Comparison of ENCODE assay signal across 20 cellular contexts in genomic region chr1:211521102-211521815, GRCh38. TPM values are rescaled to one million over a fixed set of nuclear protein-coding genes. Genes with fewer than 3 reads are reported as not detected.
DNase-seq lines count a peak whose midpoint lies in the region; ATAC-seq, FAIRE-seq and TF ChIP-seq lines count a peak whose summit lies in the region.
"Had no signal": no experiment of that assay in that cellular context is flagged by ENCODE, and none has a peak within 500 bp of the region (broad histone marks: within the 10 kb centered on the region; RNA-seq: fewer than 3 reads in every experiment).

No MANE protein-coding gene starts in this region.

- intact Hi-C loops in HepG2 (cut with micrococcal nuclease; ENCODE audit: unreplicated experiment) = no loop called here
- intact Hi-C loops in ovary (cut with DNase I) = no loop called here

- POLR2A ChIA-PET in HepG2 (lab: Yijun Ruan, JAX) = interaction anchor here (0.7 to 2.3 kb wide), 4 partner anchors 58 to 139 kb away, joined by 3 to 12 read pairs (median 4); partner anchors contain the start of gene SLC30A1

- no peaks in the 10 kb centered on the region for H3K9me3 ChIP-seq in WERI-Rb-1 (ENCODE audit: severe bottlenecking)
- H3K9me3 ChIP-seq in HepG2 (ENCODE audit: low read length) = no peaks in the 10 kb centered on the region
- no peaks in the 10 kb centered on the region for H3K9me3 ChIP-seq in ovary
- H3K9me3 ChIP-seq: BE2C, Caco-2 had no signal

- H3K9ac ChIP-seq in HepG2 (ENCODE audit: insufficient read depth, low read depth, low read length) = peak overlapping the region; percentile 31; the same call in 1 of the 2 replicates

- H3K4me3 ChIP-seq in WERI-Rb-1 (ENCODE audit: low read depth, low read length) = no peak overlapping the region
- H3K4me3 ChIP-seq in HepG2 (replicated peaks in 1 of 3; ENCODE audit: insufficient read depth in 1 of 3, low read depth in 2 of 3, low read length in 3 of 3) = peak overlapping the region in 2 of 3 experiments; percentile 30 to 38; a peak in 3 of 6 replicates
- no peak overlapping the region for H3K4me3 ChIP-seq in ovary

- peak; percentile 25 for ATAC-seq in HepG2
- ATAC-seq in GM19397 (IDR thresholded peaks at IDR 0.05; ENCODE audit: unreplicated experiment) = no peak

- DNase-seq in WERI-Rb-1 = no peak
- peak; percentile 45 for DNase-seq in HepG2 (ENCODE audit: low spot score)
- DNase-seq in hypothalamus (lab: John Stamatoyannopoulos, UW) = no peak
- DNase-seq in HCEC 1CT = no peak
- DNase-seq in ovary = no peak
- DNase-seq: C1 segment of cervical spinal cord; CD4-positive, alpha-beta T cell; DMS153; DMS79; GDM1; H9 had no signal

- peak overlapping the region; percentile 83 for H3K4me2 ChIP-seq in HepG2 (ENCODE audit: low read depth, low read length)

- no peak; the same call in 1 of the 2 replicates for TF ChIP-seq EP300 in Ishikawa (IDR thresholded peaks at IDR 0.05; ENCODE audit: borderline replicate concordance)
- peak in 1 of 2 experiments; percentile 83; a peak in 2 of 4 replicates for TF ChIP-seq EP300 in HepG2 (IDR thresholded peaks at IDR 0.05; ENCODE audit: low read depth in 2 of 2, low read length in 2 of 2)
- peak; percentile 28; the same call in 1 of the 2 replicates for TF ChIP-seq EP300 in HepG2 (CRISPR knock-in tag; IDR thresholded peaks at IDR 0.05; ENCODE audit: borderline replicate concordance)
- no peak for TF ChIP-seq EP300 in ovary (IDR thresholded peaks at IDR 0.05)

- H3K27ac ChIP-seq in C4-2B (peak overlapping the region; percentile 19; the same call in 1 of the 2 replicates), WERI-Rb-1 (peak overlapping the region; percentile 15), HepG2 (ENCODE audit: extremely low read length, insufficient read depth, low read length) (peak overlapping the region; percentile 15), ovary (no peak overlapping the region)

- BruUV-seq in HepG2 (replicated peaks; lab: Mats Ljungman, UMichigan) = no TSS peak

- no peak for TF ChIP-seq POLR2A in HepG2 (IDR thresholded peaks at IDR 0.05; ENCODE audit: insufficient read depth in 1 of 2, low read depth in 2 of 2, low read length in 2 of 2)
- no peak for TF ChIP-seq POLR2A in ovary (IDR thresholded peaks at IDR 0.05)

- in situ Hi-C loops in HepG2 (cut with HindIII; ENCODE audit: extremely low pct_ligation_motif_present, low pct_unique_long_range_greater_than_20kb) = no loop called here

- CTCF ChIA-PET in HepG2 (lab: Yijun Ruan, JAX; ENCODE audit: low intra/inter-chr PET ratio, low total read pairs) = no interaction called here

- WGBS in HepG2 (ENCODE audit: low lambda C conversion rate) = 1% methylated on average over 4 of the region's 4 CpGs
- WGBS in ovary, 3 donors = 57 to 63% (median 60%) methylated on average over 4 of the region's 4 CpGs

- H4K20me1 ChIP-seq in HepG2 (ENCODE audit: insufficient read depth, low read length) = no peaks in the 10 kb centered on the region

- TF ChIP-seq CTCF in C4-2B (conservative IDR thresholded peaks at IDR 0.05) (no peak), WERI-Rb-1 (IDR thresholded peaks at IDR 0.05; ENCODE audit: low read depth, low read length) (no peak), HepG2 (CRISPR knock-in tag; IDR thresholded peaks at IDR 0.05) (no peak), ovary (IDR thresholded peaks at IDR 0.05) (no peak)

- no peaks in the 10 kb centered on the region for H3K36me3 ChIP-seq in WERI-Rb-1
- no peaks in the 10 kb centered on the region for H3K36me3 ChIP-seq in HepG2 (replicated peaks in 1 of 2; ENCODE audit: control insufficient read depth in 1 of 2, insufficient read depth in 2 of 2, low read length in 2 of 2)
- H3K36me3 ChIP-seq in ovary = no peaks in the 10 kb centered on the region
- H3K36me3 ChIP-seq: BE2C had no signal

- TF ChIP-seq RAD21 in Ishikawa (IDR thresholded peaks at IDR 0.05; ENCODE audit: low read depth) (no peak), HepG2 (CRISPR knock-in tag; IDR thresholded peaks at IDR 0.05) (no peak)

- H2AFZ ChIP-seq in HepG2 (ENCODE audit: low read length) = no peak overlapping the region

- FAIRE-seq in HepG2 (lab: Jason Lieb, UNC) = peak; percentile 96
- FAIRE-seq: A204.1, D721Med, H1 had no signal

- peaks cover 86% of the 10 kb centered on the region for H3K4me1 ChIP-seq in HepG2 (ENCODE audit: insufficient read depth, low read length)
- no peaks in the 10 kb centered on the region for H3K4me1 ChIP-seq in ovary (ENCODE audit: insufficient read depth)

- no peaks in the 10 kb centered on the region for H3K79me2 ChIP-seq in HepG2 (ENCODE audit: insufficient read depth, low read length)

- H3K27me3 ChIP-seq in WERI-Rb-1 (ENCODE audit: insufficient read depth, low read depth, severe bottlenecking) (no peaks in the 10 kb centered on the region), HepG2 (ENCODE audit: control insufficient read depth in 1 of 2, insufficient read depth in 2 of 2, low read length in 2 of 2) (no peaks in the 10 kb centered on the region), ovary (no peaks in the 10 kb centered on the region)
- H3K27me3 ChIP-seq: BE2C had no signal

TF ChIP-seq in Ishikawa, 13 proteins besides CTCF, POLR2A, EP300 and RAD21 (continues in another document):
- TF ChIP-seq, protein P1, sequence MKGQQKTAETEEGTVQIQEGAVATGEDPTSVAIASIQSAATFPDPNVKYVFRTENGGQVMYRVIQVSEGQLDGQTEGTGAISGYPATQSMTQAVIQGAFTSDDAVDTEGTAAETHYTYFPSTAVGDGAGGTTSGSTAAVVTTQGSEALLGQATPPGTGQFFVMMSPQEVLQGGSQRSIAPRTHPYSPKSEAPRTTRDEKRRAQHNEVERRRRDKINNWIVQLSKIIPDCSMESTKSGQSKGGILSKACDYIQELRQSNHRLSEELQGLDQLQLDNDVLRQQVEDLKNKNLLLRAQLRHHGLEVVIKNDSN (IDR thresholded peaks at IDR 0.05) = no peak
- peak; percentile 38; the same call in 1 of the 2 replicates for TF ChIP-seq NFIC (IDR thresholded peaks at IDR 0.05)

RNA-seq across cellular contexts. Expression of gene RD3, which starts 29.3 kb away (rescaled TPM):
- not detected in 2 replicates for total RNA-seq in HepG2 (2016; rRNA removed; fragmentation: Illumina TruSeq; extraction: Trizol)
- total RNA-seq in HepG2 (2016; cell fraction: cytosol; rRNA removed; fragmentation: Illumina TruSeq; extraction: Trizol; ENCODE audit: low read depth) = not detected in 2 replicates
- not detected in 2 replicates for total RNA-seq in HepG2 (2016; cell fraction: insoluble cytoplasmic fraction; rRNA removed; fragmentation: Illumina TruSeq; extraction: Trizol)
- not detected in 2 replicates for total RNA-seq in HepG2 (2016; cell fraction: membrane; rRNA removed; fragmentation: Illumina TruSeq; extraction: Trizol)
- not detected in 2 replicates for total RNA-seq in HepG2 (2016; cell fraction: nucleus; rRNA removed; fragmentation: Illumina TruSeq; extraction: Trizol)
- polyA plus RNA-seq in HepG2 (2011; rRNA removed) = not detected in 2 replicates
- polyA plus RNA-seq in HepG2 (2011; cell fraction: cytosol; rRNA removed) = not detected in 2 replicates
- polyA plus RNA-seq in HepG2 (2011; cell fraction: nucleus; rRNA removed) = not detected in 2 replicates
- polyA plus RNA-seq in HepG2 (2012) = not detected in 2 replicates
- polyA plus RNA-seq in HepG2 (2016; cell fraction: cytosol; fragmentation: Illumina TruSeq; extraction: Trizol; ENCODE audit: low read depth) = not detected in 2 replicates
- polyA plus RNA-seq in HepG2 (2016; cell fraction: insoluble cytoplasmic fraction; fragmentation: Illumina TruSeq; extraction: Trizol; ENCODE audit: low read depth) = not detected in 2 replicates
- polyA plus RNA-seq in HepG2 (2016; cell fraction: membrane; fragmentation: Illumina TruSeq; extraction: Trizol; ENCODE audit: low read depth) = not detected in 2 replicates
- not detected in 2 replicates for polyA plus RNA-seq in HepG2 (2016; cell fraction: nucleus; fragmentation: Illumina TruSeq; extraction: Trizol; ENCODE audit: insufficient read depth, low read depth)
- polyA minus RNA-seq in HepG2 (2011; rRNA and poly(A)+ RNA removed; ENCODE audit: low replicate concordance) = not detected in 2 replicates
- polyA minus RNA-seq in HepG2 (2011; cell fraction: cytosol; rRNA and poly(A)+ RNA removed) = not detected in 2 replicates
- not detected in 2 replicates for polyA minus RNA-seq in HepG2 (2011; cell fraction: nucleus; rRNA and poly(A)+ RNA removed)
- not detected for total RNA-seq in ovary
- not detected for polyA plus RNA-seq in ovary
- total RNA-seq: Caco-2; CD4-positive, alpha-beta T cell; Daoy; H9 had no signal

RNA-seq across cellular contexts. Expression of gene SLC30A1, which starts 57.7 kb away (rescaled TPM):
- total RNA-seq in HepG2 (2016; rRNA removed; fragmentation: Illumina TruSeq; extraction: Trizol) = 24.4 and 26.8 TPM in 2 replicates
- 3.1 and 3.8 TPM in 2 replicates for total RNA-seq in HepG2 (2016; cell fraction: cytosol; rRNA removed; fragmentation: Illumina TruSeq; extraction: Trizol; ENCODE audit: low read depth)
- total RNA-seq in HepG2 (2016; cell fraction: insoluble cytoplasmic fraction; rRNA removed; fragmentation: Illumina TruSeq; extraction: Trizol) = 25.5 and 28.3 TPM in 2 replicates
- total RNA-seq in HepG2 (2016; cell fraction: membrane; rRNA removed; fragmentation: Illumina TruSeq; extraction: Trizol) = 15.5 and 17.6 TPM in 2 replicates
- 49.0 and 51.0 TPM in 2 replicates for total RNA-seq in HepG2 (2016; cell fraction: nucleus; rRNA removed; fragmentation: Illumina TruSeq; extraction: Trizol)
- 5.8 and 5.9 TPM in 2 replicates for polyA plus RNA-seq in HepG2 (2011; rRNA removed)
- polyA plus RNA-seq in HepG2 (2011; cell fraction: cytosol; rRNA removed) = 3.5 and 4.9 TPM in 2 replicates
- polyA plus RNA-seq in HepG2 (2011; cell fraction: nucleus; rRNA removed) = 4.2 and 5.1 TPM in 2 replicates
- 18.3 and 19.9 TPM in 2 replicates for polyA plus RNA-seq in HepG2 (2012)
- polyA plus RNA-seq in HepG2 (2016; cell fraction: cytosol; fragmentation: Illumina TruSeq; extraction: Trizol; ENCODE audit: low read depth) = 2.5 and 2.6 TPM in 2 replicates
- polyA plus RNA-seq in HepG2 (2016; cell fraction: insoluble cytoplasmic fraction; fragmentation: Illumina TruSeq; extraction: Trizol; ENCODE audit: low read depth) = 19.7 and 25.1 TPM in 2 replicates
- 6.2 and 6.7 TPM in 2 replicates for polyA plus RNA-seq in HepG2 (2016; cell fraction: membrane; fragmentation: Illumina TruSeq; extraction: Trizol; ENCODE audit: low read depth)
- polyA plus RNA-seq in HepG2 (2016; cell fraction: nucleus; fragmentation: Illumina TruSeq; extraction: Trizol; ENCODE audit: insufficient read depth, low read depth) = 53.6 and 54.2 TPM in 2 replicates
- polyA minus RNA-seq in HepG2 (2011; rRNA and poly(A)+ RNA removed; ENCODE audit: low replicate concordance) = 9.6 and 24.6 TPM in 2 replicates
- polyA minus RNA-seq in HepG2 (2011; cell fraction: cytosol; rRNA and poly(A)+ RNA removed) = 10.8 and 15.0 TPM in 2 replicates
- polyA minus RNA-seq in HepG2 (2011; cell fraction: nucleus; rRNA and poly(A)+ RNA removed) = 14.9 and 15.0 TPM in 2 replicates
- 10 to 100 TPM; 11.9 to 23.4 (median 18.9) TPM for total RNA-seq in ovary
- 10 to 100 TPM in 1 of 2 donors, 1 to 10 TPM in 1; 7.4 to 21.1 TPM for polyA plus RNA-seq in ovary

Comparison
In these comparisons a context has a peak if more than half of its experiments do, and no peak if none do; other contexts are left out.
1. H3K27ac ChIP-seq: peak in C4-2B (single experiment), WERI-Rb-1 (single experiment) and HepG2 (single experiment); none in ovary (0 of 2).
2. H3K4me3 ChIP-seq: peak in HepG2 (2 of 3); none in WERI-Rb-1 (single experiment) and ovary (single experiment).